14 cellular contexts compared by ENCODE assay signal in genomic region chr6:15553736-15554294, GRCh38.
"Had no signal": no experiment of that assay in that cellular context is flagged by ENCODE, and none has a peak within 500 bp of the region (broad histone marks: within the 10 kb centered on the region; RNA-seq: fewer than 3 reads in every experiment).

No MANE protein-coding gene starts in this region.

- H3K27me3 ChIP-seq: neural progenitor cell, pancreas, tibial nerve had no signal

- H3K9me3 Mint-ChIP-seq: activated CD4-positive, alpha-beta T cell treated with anti-CD3 and anti-CD28 coated beads, Interleukin-2, amount 10 ng/mL, durations not matched to agents 24 days and 14 days; activated naive CD4-positive, alpha-beta T cell treated with anti-CD3 and anti-CD28 coated beads, Interleukin-2, amount 50 U/mL, for 72 hours; brain; neural progenitor cell had no signal

- H3K27ac Mint-ChIP-seq: activated CD4-positive, alpha-beta T cell treated with anti-CD3 and anti-CD28 coated beads, Interleukin-2, amount 10 ng/mL, durations not matched to agents 24 days and 14 days; activated naive CD4-positive, alpha-beta T cell treated with anti-CD3 and anti-CD28 coated beads, Interleukin-2, amount 50 U/mL, for 72 hours; brain; neural progenitor cell had no signal

- ATAC-seq: activated naive CD4-positive, alpha-beta T cell treated with anti-CD3 and anti-CD28 coated beads, Interleukin-2, amount 50 U/mL, for 72 hours; esophagus mucosa; lower lobe of right lung; pancreas had no signal

- H3K36me3 Mint-ChIP-seq: activated naive CD4-positive, alpha-beta T cell treated with anti-CD3 and anti-CD28 coated beads, Interleukin-2, amount 50 U/mL, for 72 hours; brain; neural progenitor cell had no signal

- H3K27ac ChIP-seq: lower lobe of right lung, neural progenitor cell, pancreas, tibial nerve had no signal

- H3K27me3 Mint-ChIP-seq: activated CD4-positive, alpha-beta T cell treated with anti-CD3 and anti-CD28 coated beads, Interleukin-2, amount 10 ng/mL, durations not matched to agents 24 days and 14 days; brain had no signal

- H3K9ac ChIP-seq: neural progenitor cell, SK-N-SH had no signal

- H3K4me2 ChIP-seq: neural progenitor cell, SK-N-SH had no signal

- H3K4me3 Mint-ChIP-seq: activated CD4-positive, alpha-beta T cell treated with anti-CD3 and anti-CD28 coated beads, Interleukin-2, amount 10 ng/mL, durations not matched to agents 24 days and 14 days; brain; neural progenitor cell had no signal

- H3K4me3 ChIP-seq: lower lobe of right lung, neural progenitor cell, pancreas, tibial nerve had no signal

- H3K36me3 ChIP-seq: lower lobe of right lung, neural progenitor cell, pancreas, tibial nerve had no signal

- DNase-seq: activated CD4-positive, alpha-beta T cell treated with anti-CD3 and anti-CD28 coated beads, Interleukin-2, amount 10 ng/mL, durations not matched to agents 24 days and 14 days; amniotic stem cell; cerebellar nuclear complex; dermis blood vessel endothelial cell; glutamatergic neuron; lower lobe of right lung; pancreas; SK-N-SH; stimulated activated CD4-positive, alpha-beta T cell treated with anti-CD3 and anti-CD28 coated beads, Interleukin-4, amount 100 ng/mL, for 24 hours had no signal

- H3K4me1 ChIP-seq: pancreas had no signal
